ENCODE assay signal across 1 cellular context in the genomic region with DNA sequence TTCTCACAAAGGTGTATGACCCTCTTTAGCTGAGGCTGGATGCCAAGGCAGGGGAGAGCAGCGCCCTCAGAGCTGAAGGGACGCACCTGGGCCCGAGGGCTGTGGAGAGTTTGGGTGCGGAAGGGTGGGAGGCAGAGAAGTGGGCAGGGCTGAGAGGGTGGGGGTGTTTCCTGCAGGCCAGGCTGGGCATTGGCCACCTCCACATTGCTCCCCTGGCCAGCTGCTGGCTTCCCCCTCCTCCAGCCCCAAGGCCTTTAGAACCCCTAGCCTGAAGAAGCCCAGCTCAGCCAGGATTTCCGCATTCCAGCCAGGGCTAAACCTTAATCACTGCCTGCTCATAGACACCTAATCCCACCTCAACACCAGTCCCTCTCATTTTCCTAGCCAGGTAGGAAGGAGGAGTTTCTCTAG.
TF ChIP-seq lines count a peak whose summit lies in the region.

No MANE protein-coding gene starts in this region.

TF ChIP-seq in WTC11, 78 proteins besides CTCF, POLR2A, EP300 and RAD21 (continued from another document):
- TF ChIP-seq, protein P1, sequence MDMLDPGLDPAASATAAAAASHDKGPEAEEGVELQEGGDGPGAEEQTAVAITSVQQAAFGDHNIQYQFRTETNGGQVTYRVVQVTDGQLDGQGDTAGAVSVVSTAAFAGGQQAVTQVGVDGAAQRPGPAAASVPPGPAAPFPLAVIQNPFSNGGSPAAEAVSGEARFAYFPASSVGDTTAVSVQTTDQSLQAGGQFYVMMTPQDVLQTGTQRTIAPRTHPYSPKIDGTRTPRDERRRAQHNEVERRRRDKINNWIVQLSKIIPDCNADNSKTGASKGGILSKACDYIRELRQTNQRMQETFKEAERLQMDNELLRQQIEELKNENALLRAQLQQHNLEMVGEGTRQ (CRISPR knock-in tag; IDR thresholded peaks at IDR 0.05) = no peak
- no peak for TF ChIP-seq NFATC4 (CRISPR knock-in tag; IDR thresholded peaks at IDR 0.05)
- no peak for TF ChIP-seq ZNF281 (CRISPR knock-in tag; IDR thresholded peaks at IDR 0.05)
- TF ChIP-seq ZNF219 (CRISPR knock-in tag; IDR thresholded peaks at IDR 0.05; ENCODE audit: borderline replicate concordance) = no peak
TF ChIP-seq in WTC11: peak in this region for 0.
